9 cellular contexts compared by ENCODE assay signal in genomic region chr4:114384629-114385028, GRCh38.
DNase-seq lines count a peak whose midpoint lies in the region; ATAC-seq and TF ChIP-seq lines count a peak whose summit lies in the region.
"Had no signal": no experiment of that assay in that cellular context is flagged by ENCODE, and none has a peak within 500 bp of the region (broad histone marks: within the 10 kb centered on the region; RNA-seq: fewer than 3 reads in every experiment).

No MANE protein-coding gene starts in this region.

- H3K4me3 Mint-ChIP-seq in mesothelial cell of epicardium, result no peak overlapping the region
- H3K4me3 Mint-ChIP-seq: memory B cell had no signal

- H3K4me3 ChIP-seq in body of pancreas, result no peak overlapping the region

- H3K27ac Mint-ChIP-seq in mesothelial cell of epicardium, result no peak overlapping the region
- H3K27ac Mint-ChIP-seq: memory B cell had no signal

- no peaks in the 10 kb centered on the region for H3K4me1 ChIP-seq in body of pancreas

- H3K27ac ChIP-seq in body of pancreas, result no peak overlapping the region

- no peak for ATAC-seq in body of pancreas
- no peak for ATAC-seq in GM18867 (IDR thresholded peaks at IDR 0.05; ENCODE audit: unreplicated experiment)
- no peak for ATAC-seq in sciatic nerve

- H3K36me3 ChIP-seq in body of pancreas (replicated peaks in 1 of 2; ENCODE audit: insufficient read depth in 1 of 2, low read depth in 2 of 2), result no peaks in the 10 kb centered on the region

- DNase-seq in EH (ENCODE audit: low read depth) (peak; percentile 58), body of pancreas (peak in 1 of 4 donors; percentile 18), mesothelial cell of epicardium (ENCODE audit: low spot score in 2 of 2, unreplicated experiment in 2 of 2) (no peak), posterior vena cava (ENCODE audit: low spot score) (no peak), NCI-H2107 (lab: John Stamatoyannopoulos, UW) (no peak), sciatic nerve (ENCODE audit: low spot score) (no peak)

- no peaks in the 10 kb centered on the region for H3K36me3 Mint-ChIP-seq in mesothelial cell of epicardium
- H3K36me3 Mint-ChIP-seq: memory B cell had no signal

- no peaks in the 10 kb centered on the region for H3K9me3 ChIP-seq in body of pancreas

- intact Hi-C loops in body of pancreas (cut with DNase I), result loop anchor here (5.0 to 10.0 kb wide), 2 partner anchors 273 to 990 kb away; no protein-coding TSS in a partner anchor
- intact Hi-C loops in posterior vena cava (cut with DNase I), result no loop called here
- intact Hi-C loops in sciatic nerve (cut with DNase I), result loop anchor here (5.0 kb wide), 1 partner anchor 432 kb away; no protein-coding TSS in a partner anchor

- no peaks in the 10 kb centered on the region for H3K4me1 Mint-ChIP-seq in mesothelial cell of epicardium
- H3K4me1 Mint-ChIP-seq: memory B cell had no signal

- 3% methylated on average over 4 of the region's 4 CpGs for WGBS in body of pancreas, 2 donors

- TF ChIP-seq CTCF in LNCAP (IDR thresholded peaks at IDR 0.05) (peak; percentile 69), body of pancreas (IDR thresholded peaks at IDR 0.05) (peak in 6 of 7 experiments; percentile 44 to 56 (median 55)), mesothelial cell of epicardium (IDR thresholded peaks at IDR 0.05; ENCODE audit: unreplicated experiment) (peak; percentile 48)

- H3K27me3 Mint-ChIP-seq in mesothelial cell of epicardium (ENCODE audit: low read depth), result peaks cover 4% of the 10 kb centered on the region

- H3K27me3 ChIP-seq in body of pancreas, result no peaks in the 10 kb centered on the region

- TF ChIP-seq POLR2A in body of pancreas (IDR thresholded peaks at IDR 0.05), result no peak

- H3K9me3 Mint-ChIP-seq in mesothelial cell of epicardium, result no peaks in the 10 kb centered on the region

Comparison
In these comparisons a context has a peak if more than half of its experiments do, and no peak if none do; other contexts are left out.
1. intact Hi-C loops: an anchor here in body of pancreas (5.0 to 10.0 kb wide) and sciatic nerve (5.0 kb wide); none called in posterior vena cava.